In genomic region chr7:45230611-45231165, GRCh38 we compare ENCODE assay signal across 23 cellular contexts.
"Had no signal": no experiment of that assay in that cellular context is flagged by ENCODE, and none has a peak within 500 bp of the region (broad histone marks: within the 10 kb centered on the region; RNA-seq: fewer than 3 reads in every experiment).

No MANE protein-coding gene starts in this region.

- H3K27ac ChIP-seq: dorsolateral prefrontal cortex, ovary, right lobe of liver, stomach, thyroid gland had no signal

- H3K4me1 ChIP-seq: right lobe of liver, stomach, thyroid gland had no signal

- H3K27ac Mint-ChIP-seq: immature natural killer cell; naive thymus-derived CD8-positive, alpha-beta T cell; nephron progenitor cell had no signal

- H3K9me3 ChIP-seq: ovary, right lobe of liver, stomach, thyroid gland had no signal

- DNase-seq: dorsolateral prefrontal cortex; effector CD4-positive, alpha-beta T cell; hypothalamus; immature natural killer cell; islet precursor cell; mammary epithelial cell; mesendoderm; naive thymus-derived CD8-positive, alpha-beta T cell; nephron progenitor cell; occipital lobe; ovary; retina; right lobe of liver; small intestine; stimulated activated CD4-positive, alpha-beta T cell treated with anti-CD3 and anti-CD28 coated beads, Interleukin-15, amount 100 ng/mL, for 24 hours; stimulated activated CD4-positive, alpha-beta T cell treated with anti-CD3 and anti-CD28 coated beads, Interleukin-4, amount 100 ng/mL, for 1 hour; stimulated activated CD8-positive, alpha-beta memory T cell treated with anti-CD3 and anti-CD28 coated beads, Interleukin-4, amount 100 ng/mL, for 48 hours; stimulated activated naive CD4-positive, alpha-beta T cell treated with Interleukin-2 at 50 U/mL for 16 hours; stomach; thyroid gland; trophoblast cell had no signal

- H3K27me3 ChIP-seq: dorsolateral prefrontal cortex, ovary, right lobe of liver, thyroid gland had no signal

- ATAC-seq: naive thymus-derived CD8-positive, alpha-beta T cell had no signal

- H3K4me1 Mint-ChIP-seq: immature natural killer cell, nephron progenitor cell had no signal

- H3K9me3 Mint-ChIP-seq: naive thymus-derived CD8-positive, alpha-beta T cell; nephron progenitor cell had no signal

- H3K36me3 ChIP-seq: ovary, right lobe of liver, stomach, thyroid gland had no signal

- H3K4me3 ChIP-seq: dorsolateral prefrontal cortex, ovary, right lobe of liver, stomach, thyroid gland had no signal

- FAIRE-seq: colon, frontal cortex, small intestine had no signal

- H3K4me3 Mint-ChIP-seq: immature natural killer cell; naive thymus-derived CD8-positive, alpha-beta T cell; nephron progenitor cell had no signal

- H3K36me3 Mint-ChIP-seq: immature natural killer cell; naive thymus-derived CD8-positive, alpha-beta T cell had no signal
